22 cellular contexts compared by ENCODE assay signal in the genomic region with DNA sequence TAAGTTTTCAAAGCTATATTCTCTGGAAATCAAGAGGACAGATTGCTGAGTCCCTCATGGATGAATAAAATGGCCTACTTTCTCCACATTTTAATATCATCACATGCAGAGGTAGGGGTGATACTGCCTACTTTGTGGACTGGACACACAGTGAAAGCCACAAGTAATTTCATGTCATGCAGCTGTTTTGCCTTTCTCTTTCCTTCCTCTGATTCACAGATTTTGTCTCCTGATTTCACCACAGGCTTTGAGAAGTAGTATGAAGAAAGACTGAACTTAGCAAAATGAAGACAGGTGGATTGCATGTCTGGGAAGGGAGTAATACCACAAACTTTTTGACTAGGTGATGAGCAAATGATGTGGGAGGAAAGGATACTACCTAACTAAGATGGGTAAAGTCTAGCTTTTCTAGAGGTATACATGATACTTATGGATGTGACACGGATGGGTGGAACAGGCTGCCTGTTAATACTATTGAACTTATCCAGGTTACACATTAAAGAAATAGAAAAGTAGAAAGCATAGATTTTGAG.
DNase-seq lines count a peak whose midpoint lies in the region; ATAC-seq and TF ChIP-seq lines count a peak whose summit lies in the region.
"Had no signal": no experiment of that assay in that cellular context is flagged by ENCODE, and none has a peak within 500 bp of the region (broad histone marks: within the 10 kb centered on the region; RNA-seq: fewer than 3 reads in every experiment).

No MANE protein-coding gene starts in this region.

- H3K27ac ChIP-seq in brain microvascular endothelial cell, result no peak overlapping the region
- H3K27ac ChIP-seq: C4-2B, KMS-11 had no signal

- in situ Hi-C loops in brain microvascular endothelial cell (cut with HindIII; ENCODE audit: low pct_ligation_motif_present, low sequenced_read_pairs), result no loop called here

- no peaks in the 10 kb centered on the region for H3K36me3 Mint-ChIP-seq in activated T-cell treated with anti-CD3 and anti-CD28 coated beads, Interleukin-2, amount 50 U/mL, for 72 hours (ENCODE audit: insufficient read depth in 2 of 2)
- H3K36me3 Mint-ChIP-seq: CD8-positive, alpha-beta memory T cell had no signal

- peaks cover 8% of the 10 kb centered on the region for H3K4me1 Mint-ChIP-seq in activated T-cell treated with anti-CD3 and anti-CD28 coated beads, Interleukin-2, amount 50 U/mL, for 72 hours (ENCODE audit: low read depth)
- H3K4me1 Mint-ChIP-seq: CD8-positive, alpha-beta memory T cell had no signal

- TF ChIP-seq CTCF in brain microvascular endothelial cell (IDR thresholded peaks at IDR 0.05; ENCODE audit: low read depth, low read length, missing control alignments), result no peak

- no peak overlapping the region for H3K4me3 ChIP-seq in brain microvascular endothelial cell (ENCODE audit: low read depth, low read length)

- H3K27me3 ChIP-seq in brain microvascular endothelial cell (replicated peaks), result no peaks in the 10 kb centered on the region

- H3K4me3 Mint-ChIP-seq in activated T-cell treated with anti-CD3 and anti-CD28 coated beads, Interleukin-2, amount 50 U/mL, for 72 hours, result no peak overlapping the region
- H3K4me3 Mint-ChIP-seq: CD8-positive, alpha-beta memory T cell had no signal

- H3K27me3 Mint-ChIP-seq in activated T-cell treated with anti-CD3 and anti-CD28 coated beads, Interleukin-2, amount 50 U/mL, for 72 hours (ENCODE audit: low read depth), result no peaks in the 10 kb centered on the region
- H3K27me3 Mint-ChIP-seq: CD8-positive, alpha-beta memory T cell had no signal

- H3K9me3 Mint-ChIP-seq in activated T-cell treated with anti-CD3 and anti-CD28 coated beads, Interleukin-2, amount 50 U/mL, for 72 hours, result peaks cover 5 to 10% of the 10 kb centered on the region in 2 donors

- DNase-seq in activated T-cell treated with anti-CD3 and anti-CD28 coated beads, Interleukin-2, amount 50 U/mL, for 72 hours, result no peak
- DNase-seq in activated T-cell treated with anti-CD3 and anti-CD28 coated beads, Interleukin-2, amount 50 U/mL, for 48 hours, result no peak
- DNase-seq in NOMO-1 treated with DMSO at 0.1 percent for 48 hours (lab: John Stamatoyannopoulos, UW; ENCODE audit: unreplicated experiment) (peak; percentile 64), brain microvascular endothelial cell (peak; percentile 1), globus pallidus (ENCODE audit: low spot score) (no peak), NCI-H187 treated with DMSO at 0.1 percent for 48 hours (lab: John Stamatoyannopoulos, UW) (no peak), NCI-H2227 (lab: John Stamatoyannopoulos, UW; ENCODE audit: unreplicated experiment) (no peak)
- DNase-seq: Calu3; CD8-positive, alpha-beta memory T cell; DMS153; GOT3; HCEC 1CT; NCI-H1105; NCI-H146; NCI-H2029 treated with DMSO at 0.1 percent for 48 hours; NCI-H345; NCI-H524; NCI-H774 had no signal

- peak; percentile 23 to 40 for ATAC-seq in activated T-cell treated with anti-CD3 and anti-CD28 coated beads, Interleukin-2, amount 50 U/mL, for 72 hours (replicated peaks in 1 of 2)
- no peak for ATAC-seq in HG03521 (IDR thresholded peaks at IDR 0.05; ENCODE audit: unreplicated experiment)
- ATAC-seq: Right ventricle myocardium inferior had no signal

- no peak overlapping the region for H3K27ac Mint-ChIP-seq in activated T-cell treated with anti-CD3 and anti-CD28 coated beads, Interleukin-2, amount 50 U/mL, for 72 hours
- H3K27ac Mint-ChIP-seq: CD8-positive, alpha-beta memory T cell had no signal

- H3K36me3 ChIP-seq in brain microvascular endothelial cell (replicated peaks), result no peaks in the 10 kb centered on the region

Comparison
In these comparisons a context has a peak if more than half of its experiments do, and no peak if none do; other contexts are left out.
1. DNase-seq: peak in NOMO-1 treated with DMSO at 0.1 percent for 48 hours (single experiment) and brain microvascular endothelial cell (single experiment); none in activated T-cell treated with anti-CD3 and anti-CD28 coated beads, Interleukin-2, amount 50 U/mL, for 72 hours (0 of 2), activated T-cell treated with anti-CD3 and anti-CD28 coated beads, Interleukin-2, amount 50 U/mL, for 48 hours (0 of 2), globus pallidus (single experiment), NCI-H187 treated with DMSO at 0.1 percent for 48 hours (single experiment) and NCI-H2227 (single experiment).